ENCODE assay signal across 15 cellular contexts in genomic region chr19:19482785-19483625, GRCh38. TPM values are rescaled to one million over a fixed set of nuclear protein-coding genes. Genes with fewer than 3 reads are reported as not detected.
DNase-seq lines count a peak whose midpoint lies in the region; ATAC-seq, FAIRE-seq and TF ChIP-seq lines count a peak whose summit lies in the region.
"Had no signal": no experiment of that assay in that cellular context is flagged by ENCODE, and none has a peak within 500 bp of the region (broad histone marks: within the 10 kb centered on the region; RNA-seq: fewer than 3 reads in every experiment).

No MANE protein-coding gene starts in this region.

- H3K4me2 ChIP-seq in astrocyte (ENCODE audit: low read length) = no peak overlapping the region
- peak overlapping the region; percentile 23 for H3K4me2 ChIP-seq in neural progenitor cell

- peak overlapping the region; percentile 75 to 93 (median 89) for H3K27ac Mint-ChIP-seq in CD4-positive, CD25-positive, alpha-beta regulatory T cell
- no peak overlapping the region for H3K27ac Mint-ChIP-seq in astrocyte (ENCODE audit: unreplicated experiment)
- peak overlapping the region; percentile 82 for H3K27ac Mint-ChIP-seq in neural progenitor cell

- peaks cover 26% of the 10 kb centered on the region for H3K4me1 ChIP-seq in CD4-positive, CD25-positive, alpha-beta regulatory T cell (ENCODE audit: control insufficient read depth, insufficient read depth, low read length, poor library complexity, severe bottlenecking)
- H3K4me1 ChIP-seq in HUES48 (ENCODE audit: control insufficient read depth, insufficient read depth, low read length) (peaks cover 15% of the 10 kb centered on the region), astrocyte (ENCODE audit: insufficient read depth, low read length) (peaks cover 24% of the 10 kb centered on the region), neural progenitor cell (peaks cover 18% of the 10 kb centered on the region)

- no peak for FAIRE-seq in astrocyte (lab: Jason Lieb, UNC)

- no peak for TF ChIP-seq CTCF in astrocyte (IDR thresholded peaks at IDR 0.05; ENCODE audit: insufficient read depth, low read depth, low read length)
- TF ChIP-seq CTCF in neural progenitor cell (IDR thresholded peaks at IDR 0.05) = no peak

- H3K9ac ChIP-seq in HUES48 (ENCODE audit: low read depth, low read length) (no peak overlapping the region), astrocyte (ENCODE audit: low read length) (no peak overlapping the region), neural progenitor cell (no peak overlapping the region)

- H3K27ac ChIP-seq in CD4-positive, CD25-positive, alpha-beta regulatory T cell (ENCODE audit: insufficient read depth, low read length, poor library complexity, severe bottlenecking) = no peak overlapping the region
- H3K27ac ChIP-seq in HUES48 (ENCODE audit: low read depth, low read length) = peak overlapping the region; percentile 9
- no peak overlapping the region for H3K27ac ChIP-seq in astrocyte (ENCODE audit: low read depth, low read length)
- H3K27ac ChIP-seq in neural progenitor cell = no peak overlapping the region
- H3K27ac ChIP-seq: adrenal gland, Peyer's patch had no signal

- ATAC-seq in CD4-positive, CD25-positive, alpha-beta regulatory T cell (ENCODE audit: low read depth in 2 of 2) = no peak
- no peak for ATAC-seq in GM19351 (IDR thresholded peaks at IDR 0.05; ENCODE audit: unreplicated experiment)
- ATAC-seq: HCT116 had no signal

- no peaks in the 10 kb centered on the region for H3K27me3 Mint-ChIP-seq in CD4-positive, CD25-positive, alpha-beta regulatory T cell
- no peaks in the 10 kb centered on the region for H3K27me3 Mint-ChIP-seq in astrocyte (ENCODE audit: low read depth, unreplicated experiment)
- peaks cover 11% of the 10 kb centered on the region for H3K27me3 Mint-ChIP-seq in neural progenitor cell (ENCODE audit: insufficient read depth, low read depth)

- no peak overlapping the region for H3K4me3 Mint-ChIP-seq in CD4-positive, CD25-positive, alpha-beta regulatory T cell
- no peak overlapping the region for H3K4me3 Mint-ChIP-seq in astrocyte (ENCODE audit: unreplicated experiment)
- no peak overlapping the region for H3K4me3 Mint-ChIP-seq in neural progenitor cell
- H3K4me3 Mint-ChIP-seq: T-helper 2 cell treated with Interferon-gamma antibody and Interleukin-4, amounts not matched to agents 5 μg/mL and 100 μg/mL, for 36 hours had no signal

- H3K4me3 ChIP-seq in CD4-positive, CD25-positive, alpha-beta regulatory T cell (ENCODE audit: low read depth, low read length) = no peak overlapping the region
- no peak overlapping the region for H3K4me3 ChIP-seq in HUES48 (ENCODE audit: low read depth, low read length)
- H3K4me3 ChIP-seq in astrocyte (ENCODE audit: insufficient read depth, low read depth, low read length) = no peak overlapping the region
- H3K4me3 ChIP-seq in neural progenitor cell = no peak overlapping the region
- H3K4me3 ChIP-seq: adrenal gland, Peyer's patch had no signal

- H3K9me3 Mint-ChIP-seq in CD4-positive, CD25-positive, alpha-beta regulatory T cell = no peaks in the 10 kb centered on the region
- H3K9me3 Mint-ChIP-seq in astrocyte (ENCODE audit: unreplicated experiment) (peaks cover 2% of the 10 kb centered on the region), neural progenitor cell (no peaks in the 10 kb centered on the region)
- H3K9me3 Mint-ChIP-seq: T-helper 2 cell treated with Interferon-gamma antibody and Interleukin-4, amounts not matched to agents 5 μg/mL and 100 μg/mL, for 36 hours had no signal

- H3K9me3 ChIP-seq in CD4-positive, CD25-positive, alpha-beta regulatory T cell (ENCODE audit: control insufficient read depth in 2 of 2, low read length in 2 of 2) = no peaks in the 10 kb centered on the region
- no peaks in the 10 kb centered on the region for H3K9me3 ChIP-seq in HUES48 (ENCODE audit: control insufficient read depth, insufficient read depth, low read length)
- H3K9me3 ChIP-seq in astrocyte (ENCODE audit: insufficient read depth, low read depth, low read length) = no peaks in the 10 kb centered on the region
- H3K9me3 ChIP-seq in neural progenitor cell (ENCODE audit: low read depth) = no peaks in the 10 kb centered on the region
- H3K9me3 ChIP-seq: adrenal gland, Peyer's patch had no signal

- peaks cover 5% of the 10 kb centered on the region for H3F3A ChIP-seq in neural progenitor cell (ENCODE audit: low read depth)

- H4K20me1 ChIP-seq in astrocyte (ENCODE audit: insufficient read depth, low read length) = peaks cover 58% of the 10 kb centered on the region
- H4K20me1 ChIP-seq in neural progenitor cell (ENCODE audit: low read depth) = peaks cover 36% of the 10 kb centered on the region

- H3K36me3 Mint-ChIP-seq in CD4-positive, CD25-positive, alpha-beta regulatory T cell = peaks cover 21% of the 10 kb centered on the region
- peaks cover 14% of the 10 kb centered on the region for H3K36me3 Mint-ChIP-seq in astrocyte (ENCODE audit: low read depth, unreplicated experiment)
- peaks cover 7% of the 10 kb centered on the region for H3K36me3 Mint-ChIP-seq in neural progenitor cell

- H3K4me1 Mint-ChIP-seq in CD4-positive, CD25-positive, alpha-beta regulatory T cell = peaks cover 0 to 63% (median 31%) of the 10 kb centered on the region in 4 donors
- H3K4me1 Mint-ChIP-seq in astrocyte (ENCODE audit: low read depth, unreplicated experiment) (peaks cover 31% of the 10 kb centered on the region), neural progenitor cell (peaks cover 25% of the 10 kb centered on the region)

- peaks cover 94% of the 10 kb centered on the region for H3K79me2 ChIP-seq in astrocyte (ENCODE audit: insufficient read depth, low read length)
- peaks cover 86% of the 10 kb centered on the region for H3K79me2 ChIP-seq in neural progenitor cell (ENCODE audit: low read depth)

- peaks cover 33% of the 10 kb centered on the region for H3K36me3 ChIP-seq in CD4-positive, CD25-positive, alpha-beta regulatory T cell (ENCODE audit: control insufficient read depth, insufficient read depth, low read length)
- H3K36me3 ChIP-seq in HUES48 (ENCODE audit: control insufficient read depth, insufficient read depth, low read length) (peaks cover 17% of the 10 kb centered on the region; the same call in 1 of the 2 replicates), astrocyte (ENCODE audit: insufficient read depth, low read length) (no peaks in the 10 kb centered on the region), neural progenitor cell (no peaks in the 10 kb centered on the region)
- H3K36me3 ChIP-seq: adrenal gland had no signal

- no peak for DNase-seq in CD4-positive, CD25-positive, alpha-beta regulatory T cell
- peak; percentile 30 for DNase-seq in astrocyte (ENCODE audit: low read depth)
- DNase-seq in neural progenitor cell (ENCODE audit: low spot score) = no peak
- DNase-seq in globus pallidus (ENCODE audit: low spot score) = no peak
- no peak for DNase-seq in stimulated activated CD4-positive, alpha-beta T cell treated with anti-CD3 and anti-CD28 coated beads, Interleukin-15, amount 100 ng/mL, for 24 hours
- DNase-seq: adrenal gland; mammary epithelial cell; NCI-H524 treated with DMSO at 0.1 percent for 48 hours; Peyer's patch; stimulated activated CD4-positive, alpha-beta T cell treated with anti-CD3 and anti-CD28 coated beads, Interleukin-2, amount 100 ng/mL, for 48 hours had no signal

- H2AFZ ChIP-seq in astrocyte (ENCODE audit: low read depth, low read length) (no peak overlapping the region), neural progenitor cell (replicated peaks) (no peak overlapping the region)

- no peaks in the 10 kb centered on the region for H3K27me3 ChIP-seq in CD4-positive, CD25-positive, alpha-beta regulatory T cell (ENCODE audit: control insufficient read depth, insufficient read depth, low read length)
- no peaks in the 10 kb centered on the region for H3K27me3 ChIP-seq in HUES48 (ENCODE audit: control insufficient read depth, insufficient read depth, low read length)
- no peaks in the 10 kb centered on the region for H3K27me3 ChIP-seq in astrocyte (ENCODE audit: insufficient read depth, low read length)
- no peaks in the 10 kb centered on the region for H3K27me3 ChIP-seq in neural progenitor cell
- H3K27me3 ChIP-seq: adrenal gland, Peyer's patch had no signal

RNA-seq across cellular contexts. Expression of gene TSSK6, which starts 32.3 kb away (rescaled TPM):
- 6.2 TPM for total RNA-seq in CD4-positive, CD25-positive, alpha-beta regulatory T cell
- 1 to 10 TPM; 1.6 to 3.0 (median 1.8) TPM for polyA plus RNA-seq in CD4-positive, CD25-positive, alpha-beta regulatory T cell
- total RNA-seq in astrocyte = 1.8 TPM in 2 replicates
- 4.6 and 7.0 TPM in 2 replicates for total RNA-seq in neural progenitor cell (ENCODE audit: low replicate concordance)

RNA-seq across cellular contexts. Expression of gene NDUFA13, which starts 33.0 kb away (rescaled TPM):
- 196 TPM for total RNA-seq in CD4-positive, CD25-positive, alpha-beta regulatory T cell
- polyA plus RNA-seq in CD4-positive, CD25-positive, alpha-beta regulatory T cell = 100 to 1,000 TPM; 358 to 453 (median 400) TPM
- total RNA-seq in astrocyte (311 and 347 TPM in 2 replicates), neural progenitor cell (ENCODE audit: low replicate concordance) (78.6 and 108 TPM in 2 replicates)

RNA-seq across cellular contexts. Expression of gene YJEFN3, which starts 45.7 kb away (rescaled TPM):
- 6.6 TPM for total RNA-seq in CD4-positive, CD25-positive, alpha-beta regulatory T cell
- polyA plus RNA-seq in CD4-positive, CD25-positive, alpha-beta regulatory T cell = not detected
- total RNA-seq in astrocyte (8.1 and 9.8 TPM in 2 replicates), neural progenitor cell (ENCODE audit: low replicate concordance) (2.6 and 5.1 TPM in 2 replicates)

RNA-seq across cellular contexts. Expression of gene CILP2, which starts 55.1 kb away (rescaled TPM):
- 0.42 TPM for total RNA-seq in CD4-positive, CD25-positive, alpha-beta regulatory T cell
- under 1 TPM in 3 of 4 donors, not detected in 1; 0.09 to 0.42 (median 0.21) TPM for polyA plus RNA-seq in CD4-positive, CD25-positive, alpha-beta regulatory T cell
- 3.9 and 6.0 TPM in 2 replicates for total RNA-seq in astrocyte
- total RNA-seq in neural progenitor cell (ENCODE audit: low replicate concordance) = 1.0 and 3.3 TPM in 2 replicates
- total RNA-seq: Peyer's patch, pulmonary artery endothelial cell had no signal
